In genomic region chr17:81691608-81692007, GRCh38 we compare ENCODE assay signal across 15 cellular contexts. TPM values are rescaled to one million over a fixed set of nuclear protein-coding genes. Genes with fewer than 3 reads are reported as not detected.
DNase-seq lines count a peak whose midpoint lies in the region; ATAC-seq and TF ChIP-seq lines count a peak whose summit lies in the region.
"Had no signal": no experiment of that assay in that cellular context is flagged by ENCODE, and none has a peak within 500 bp of the region (broad histone marks: within the 10 kb centered on the region; RNA-seq: fewer than 3 reads in every experiment).

No MANE protein-coding gene starts in this region.

- peaks cover 100% of the 10 kb centered on the region for H3K36me3 ChIP-seq in KOPT-K1 (ENCODE audit: insufficient read depth, low read length)

- H3K4me1 Mint-ChIP-seq in T-helper 17 cell (peaks cover 5% of the 10 kb centered on the region), endothelial cell (ENCODE audit: unreplicated experiment) (peaks cover 3% of the 10 kb centered on the region)
- H3K4me1 Mint-ChIP-seq: GM23338, H9 had no signal

- TF ChIP-seq CTCF in endothelial cell (IDR thresholded peaks at IDR 0.05; ENCODE audit: unreplicated experiment) = no peak

- H3K27ac Mint-ChIP-seq in T-helper 17 cell (peak overlapping the region; percentile 47), endothelial cell (ENCODE audit: unreplicated experiment) (no peak overlapping the region)
- H3K27ac Mint-ChIP-seq: CD4-positive, alpha-beta memory T cell; GM23338; H9; HFFc6 had no signal

- no peaks in the 10 kb centered on the region for H3K9me3 Mint-ChIP-seq in endothelial cell (ENCODE audit: unreplicated experiment)
- H3K9me3 Mint-ChIP-seq: CD4-positive, alpha-beta memory T cell; GM23338; H9; HFFc6 had no signal

- H3K9me3 ChIP-seq in KOPT-K1 (ENCODE audit: insufficient read depth, low read length, poor library complexity, severe bottlenecking) (no peaks in the 10 kb centered on the region), T-helper 17 cell (ENCODE audit: control insufficient read depth, low read length, poor library complexity, severe bottlenecking) (no peaks in the 10 kb centered on the region)
- H3K9me3 ChIP-seq: Caco-2 had no signal

- H3K36me3 Mint-ChIP-seq in T-helper 17 cell (ENCODE audit: low read depth) = no peaks in the 10 kb centered on the region
- H3K36me3 Mint-ChIP-seq in endothelial cell (ENCODE audit: low read depth, unreplicated experiment) = peaks cover 33% of the 10 kb centered on the region

- no peak for ATAC-seq in T-helper 17 cell
- no peak for ATAC-seq in GM18858 (IDR thresholded peaks at IDR 0.05; ENCODE audit: unreplicated experiment)
- ATAC-seq: GM23338, HCT116 had no signal

- H3K27me3 Mint-ChIP-seq in T-helper 17 cell = no peaks in the 10 kb centered on the region
- peaks cover 19% of the 10 kb centered on the region for H3K27me3 Mint-ChIP-seq in endothelial cell (ENCODE audit: unreplicated experiment)
- H3K27me3 Mint-ChIP-seq: CD4-positive, alpha-beta memory T cell had no signal

- DNase-seq in T-helper 17 cell (no peak), endothelial cell (ENCODE audit: low spot score) (no peak), NCI-H510A treated with DMSO at 0.1 percent for 48 hours (lab: John Stamatoyannopoulos, UW) (no peak)
- no peak for DNase-seq in stimulated activated CD4-positive, alpha-beta T cell treated with anti-CD3 and anti-CD28 coated beads, Interleukin-12 subunit alpha, Interleukin-12 subunit beta, amount 100 ng/mL, for 4 hours
- DNase-seq: C1 segment of cervical spinal cord; CD4-positive, alpha-beta memory T cell; DMS153; DND-41; H9; HFFc6 had no signal

- H3K4me3 Mint-ChIP-seq in T-helper 17 cell = no peak overlapping the region
- peak overlapping the region; percentile 67 for H3K4me3 Mint-ChIP-seq in endothelial cell (ENCODE audit: unreplicated experiment)
- H3K4me3 Mint-ChIP-seq: CD4-positive, alpha-beta memory T cell; GM23338; H9; HFFc6 had no signal

- H3K27ac ChIP-seq in KOPT-K1 (ENCODE audit: low read depth, low read length, poor library complexity, severe bottlenecking) = peak overlapping the region; percentile 54

RNA-seq across cellular contexts. Expression of gene HGS, which starts 7.8 kb away (rescaled TPM):
- total RNA-seq in T-helper 17 cell = 100 to 1,000 TPM; 111 to 121 TPM
- total RNA-seq in endothelial cell (ENCODE audit: unreplicated experiment) = 142 TPM

RNA-seq across cellular contexts. Expression of gene ARL16, which starts 8.0 kb away (rescaled TPM):
- 10 to 100 TPM; 10.5 to 34.0 TPM for total RNA-seq in T-helper 17 cell
- total RNA-seq in endothelial cell (ENCODE audit: unreplicated experiment) = 54.0 TPM

RNA-seq across cellular contexts. Expression of gene MRPL12, which starts 11.6 kb away (rescaled TPM):
- total RNA-seq in T-helper 17 cell = 10 to 100 TPM; 21.4 to 21.8 TPM
- total RNA-seq in endothelial cell (ENCODE audit: unreplicated experiment) = 58.5 TPM

RNA-seq across cellular contexts. Expression of gene SLC25A10, which starts 20.5 kb away (rescaled TPM):
- total RNA-seq in T-helper 17 cell (1 to 10 TPM; 3.4 TPM), endothelial cell (ENCODE audit: unreplicated experiment) (6.7 TPM)

RNA-seq across cellular contexts. Expression of gene CCDC137, which starts 25.1 kb away (rescaled TPM):
- total RNA-seq in T-helper 17 cell (10 to 100 TPM; 15.0 to 18.4 TPM), endothelial cell (ENCODE audit: unreplicated experiment) (31.8 TPM)
